In the genomic region with DNA sequence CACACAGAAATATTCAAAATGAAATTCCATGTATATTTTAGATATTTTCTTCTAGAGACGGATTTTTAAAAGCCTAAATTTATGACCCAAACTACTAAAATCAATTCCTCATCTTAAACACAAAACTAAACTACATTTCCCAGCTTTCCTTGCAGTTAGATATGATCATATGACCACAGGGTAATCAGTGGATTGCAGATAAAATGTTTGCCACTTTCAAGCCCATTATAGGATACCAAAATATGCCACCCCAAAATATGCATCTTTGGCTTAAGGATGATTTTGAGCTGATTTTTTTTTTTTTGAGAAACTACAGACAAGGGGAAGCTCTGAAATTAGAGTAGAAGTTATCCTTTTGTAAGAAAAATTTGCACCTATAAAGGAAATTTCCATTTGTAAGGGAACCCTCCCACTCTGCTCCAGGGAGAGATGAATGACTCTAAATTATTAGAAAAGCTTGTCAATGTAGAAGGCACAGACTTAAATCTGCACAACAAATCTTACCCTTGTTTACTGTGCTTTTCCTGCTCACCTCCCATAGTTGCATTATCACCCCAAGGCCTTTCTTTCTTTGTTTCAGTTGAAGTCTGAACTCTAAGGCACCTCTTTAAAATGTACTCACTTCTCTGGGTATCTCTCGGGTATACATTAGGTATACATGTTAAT, we compare ENCODE assay signal across 20 cellular contexts.
DNase-seq lines count a peak whose midpoint lies in the region; ATAC-seq, FAIRE-seq and TF ChIP-seq lines count a peak whose summit lies in the region.
"Had no signal": no experiment of that assay in that cellular context is flagged by ENCODE, and none has a peak within 500 bp of the region (broad histone marks: within the 10 kb centered on the region; RNA-seq: fewer than 3 reads in every experiment).

No MANE protein-coding gene starts in this region.

- DNase-seq in K562 (ENCODE audit: extremely low read depth in 1 of 4, low spot score in 3 of 4), result no peak
- DNase-seq in PC-9, result no peak
- no peak for DNase-seq in RCC 7860 (ENCODE audit: low spot score)
- DNase-seq: CD4-positive, CD25-positive, alpha-beta regulatory T cell; EL; GF-D8; MM.1S; NCI-H1092; NCI-H1436; NCI-H2029; NCI-H524 treated with DMSO at 0.1 percent for 48 hours; OCI-M1; Right ventricle myocardium superior had no signal

- H3F3A ChIP-seq in PC-9 (ENCODE audit: insufficient read depth, low read depth), result no peaks in the 10 kb centered on the region

- H3K36me3 ChIP-seq in HUES6 (ENCODE audit: control insufficient read depth, insufficient read depth, low read length), result no peaks in the 10 kb centered on the region
- no peaks in the 10 kb centered on the region for H3K36me3 ChIP-seq in K562 (ENCODE audit: control insufficient read depth, insufficient read depth, low read length)
- H3K36me3 ChIP-seq in iPS-18a (ENCODE audit: control insufficient read depth, low read depth, low read length), result no peaks in the 10 kb centered on the region
- no peaks in the 10 kb centered on the region for H3K36me3 ChIP-seq in PC-9 (ENCODE audit: low read depth)

- H3K9ac ChIP-seq in HUES6 (ENCODE audit: low read length) (no peak overlapping the region), K562 (ENCODE audit: insufficient read depth in 1 of 2, low read depth in 2 of 2, low read length in 2 of 2) (no peak overlapping the region), iPS-18a (ENCODE audit: low read length) (no peak overlapping the region)

- 3% methylated on average over 2 of the region's 2 CpGs for WGBS in K562 (ENCODE audit: insufficient coverage, low coverage, missing lambda C conversion rate)

- H3K4me1 ChIP-seq in HUES6 (ENCODE audit: control insufficient read depth, insufficient read depth, low read length) (peaks cover 26% of the 10 kb centered on the region), K562 (replicated peaks in 1 of 2; ENCODE audit: control insufficient read depth in 2 of 2, insufficient read depth in 2 of 2, low read length in 2 of 2) (no peaks in the 10 kb centered on the region), iPS-18a (ENCODE audit: control insufficient read depth, low read depth, low read length) (peaks cover 24% of the 10 kb centered on the region), PC-9 (replicated peaks; ENCODE audit: insufficient read depth) (no peaks in the 10 kb centered on the region)

- H3K27me3 ChIP-seq in HUES6 (ENCODE audit: control insufficient read depth, insufficient read depth, low read length) (no peaks in the 10 kb centered on the region), K562 (ENCODE audit: control insufficient read depth in 2 of 2, insufficient read depth in 2 of 2, low read length in 2 of 2) (no peaks in the 10 kb centered on the region), iPS-18a (ENCODE audit: control insufficient read depth, insufficient read depth, low read length) (no peaks in the 10 kb centered on the region), PC-9 (ENCODE audit: insufficient read depth, low read depth) (no peaks in the 10 kb centered on the region)

- BruUV-seq in K562 (replicated peaks; lab: Mats Ljungman, UMichigan) (no TSS peak), PC-9 (replicated peaks; lab: Mats Ljungman, UMichigan) (no TSS peak)

- no peak for TF ChIP-seq POLR2A in K562 (conservative IDR thresholded peaks at IDR 0.05)

- H3K4me3 ChIP-seq in HUES6 (ENCODE audit: low read depth, low read length), result peak overlapping the region; percentile 23; the same call in 1 of the 2 replicates
- H3K4me3 ChIP-seq in K562, result no peak overlapping the region
- peak overlapping the region; percentile 25 for H3K4me3 ChIP-seq in iPS-18a (ENCODE audit: low read length)
- H3K4me3 ChIP-seq in PC-9, result no peak overlapping the region

- H3K27ac ChIP-seq in HUES6 (ENCODE audit: low read depth, low read length) (peak overlapping the region; percentile 88), K562 (ENCODE audit: extremely low read depth, low read depth, low read length) (no peak overlapping the region), iPS-18a (ENCODE audit: low read length) (peak overlapping the region; percentile 2), PC-9 (no peak overlapping the region)

- TF ChIP-seq CTCF in K562 (IDR thresholded peaks at IDR 0.05 in 2 of 3, conservative IDR thresholded peaks at IDR 0.05 in 1 of 3; ENCODE audit: insufficient read depth in 2 of 3, low read depth in 1 of 3, low read length in 3 of 3), result no peak
- TF ChIP-seq CTCF in PC-9 (conservative IDR thresholded peaks at IDR 0.05), result no peak

- FAIRE-seq in K562 (lab: Jason Lieb, UNC) (no peak), RCC 7860 (lab: Jason Lieb, UNC) (no peak)
- FAIRE-seq: GM19239, H54, HTR-8/SVneo had no signal

- in situ Hi-C loops in K562 (cut with MboI), result no loop called here

- no peak for ATAC-seq in K562
- no peak for ATAC-seq in GM21825 (IDR thresholded peaks at IDR 0.05; ENCODE audit: unreplicated experiment)
- no peak for ATAC-seq in HG02970 (IDR thresholded peaks at IDR 0.05; ENCODE audit: low FRiP score, unreplicated experiment)

- no peaks in the 10 kb centered on the region for H3K9me1 ChIP-seq in K562 (ENCODE audit: control insufficient read depth, insufficient read depth, low read length)

- H3K9me3 ChIP-seq in HUES6 (ENCODE audit: control insufficient read depth, insufficient read depth, low read depth, low read length), result peaks cover 6% of the 10 kb centered on the region; the same call in 1 of the 2 replicates
- H3K9me3 ChIP-seq in K562 (replicated peaks; ENCODE audit: control insufficient read depth, insufficient read depth, low read depth, low read length), result peaks cover 2% of the 10 kb centered on the region; the same call in 1 of the 2 replicates
- no peaks in the 10 kb centered on the region for H3K9me3 ChIP-seq in iPS-18a (ENCODE audit: control insufficient read depth, low read depth, low read length)
- no peaks in the 10 kb centered on the region for H3K9me3 ChIP-seq in PC-9 (ENCODE audit: insufficient read depth, low read depth)

- CTCF ChIA-PET in K562 (lab: Yijun Ruan, JAX; ENCODE audit: low intra/inter-chr PET ratio) (no interaction called here), PC-9 (lab: Charles Lee) (no interaction called here)

- H3K9me2 ChIP-seq in PC-9 (ENCODE audit: insufficient read depth), result no peaks in the 10 kb centered on the region

- H2AFZ ChIP-seq in K562 (ENCODE audit: low read depth, low read length) (no peak overlapping the region), PC-9 (no peak overlapping the region)

- POLR2A ChIA-PET in K562 (lab: Yijun Ruan, JAX), result interaction anchor here (0.8 kb wide), 1 partner anchor 8 kb away, joined by 3 read pairs; no protein-coding TSS in a partner anchor
- POLR2A ChIA-PET in PC-9 (lab: Charles Lee; ENCODE audit: unreplicated experiment), result no interaction called here

- TF ChIP-seq RAD21 in K562 (CRISPR knock-in tag; conservative IDR thresholded peaks at IDR 0.05 in 1 of 2, IDR thresholded peaks at IDR 0.05 in 1 of 2), result no peak

- intact Hi-C loops in K562 (cut with micrococcal nuclease), result no loop called here
- intact Hi-C loops in PC-9 (cut with micrococcal nuclease; ENCODE audit: unreplicated experiment), result no loop called here

- no peaks in the 10 kb centered on the region for H4K20me1 ChIP-seq in K562 (replicated peaks; ENCODE audit: control insufficient read depth, insufficient read depth, low read length)
- no peaks in the 10 kb centered on the region for H4K20me1 ChIP-seq in PC-9 (ENCODE audit: insufficient read depth)

- H3K79me2 ChIP-seq in K562 (ENCODE audit: control insufficient read depth, insufficient read depth, low read length) (no peaks in the 10 kb centered on the region), PC-9 (ENCODE audit: low read depth) (no peaks in the 10 kb centered on the region)

- H3K4me2 ChIP-seq in K562 (ENCODE audit: insufficient read depth, low read length) (no peak overlapping the region), PC-9 (no peak overlapping the region)

- TF ChIP-seq EP300 in K562 (IDR thresholded peaks at IDR 0.05; ENCODE audit: low read length), result no peak

TF ChIP-seq in K562, 482 proteins besides CTCF, POLR2A, EP300 and RAD21:
- TF ChIP-seq ZBTB17 (CRISPR knock-in tag; IDR thresholded peaks at IDR 0.05) (peak; percentile 78; the same call in 1 of the 2 replicates), MEIS2 (IDR thresholded peaks at IDR 0.05; ENCODE audit: partially characterized antibody) (no peak)

Comparison
In these comparisons a context has a peak if more than half of its experiments do, and no peak if none do; other contexts are left out.
1. H3K27ac ChIP-seq: peak in HUES6 (single experiment) and iPS-18a (single experiment); none in K562 (single experiment) and PC-9 (single experiment).
2. H3K4me3 ChIP-seq: peak in HUES6 (single experiment) and iPS-18a (single experiment); none in K562 (single experiment) and PC-9 (single experiment).